18 cellular contexts compared by ENCODE assay signal in genomic region chr12:65517656-65518210, GRCh38.
DNase-seq lines count a peak whose midpoint lies in the region; ATAC-seq and TF ChIP-seq lines count a peak whose summit lies in the region.
"Had no signal": no experiment of that assay in that cellular context is flagged by ENCODE, and none has a peak within 500 bp of the region (broad histone marks: within the 10 kb centered on the region; RNA-seq: fewer than 3 reads in every experiment).

No MANE protein-coding gene starts in this region.

- H3K14ac ChIP-seq in trophoblast cell (ENCODE audit: low read length) = no peak overlapping the region

- TF ChIP-seq POLR2A in HCT116 (IDR thresholded peaks at IDR 0.05; ENCODE audit: borderline replicate concordance, extremely low read depth, insufficient read depth, insufficient read length) = no peak

- RAD21 ChIA-PET in HCT116 (lab: Charles Lee; ENCODE audit: low non-redundant PET in 1 of 2, low total read pairs in 2 of 2, uncharacterized antibody in 2 of 2, unreplicated experiment in 2 of 2) = interaction anchor here in 1 of 2 experiments (0.7 kb wide), 1 partner anchor 89 kb away, joined by 3 read pairs; no protein-coding TSS in a partner anchor

- peak overlapping the region; percentile 99 for H2BK120ac ChIP-seq in trophoblast cell (ENCODE audit: insufficient read depth, low read length, poor library complexity)

- no peak overlapping the region for H4K8ac ChIP-seq in trophoblast cell (ENCODE audit: low read depth, low read length)

- no TSS peak for BruUV-seq in HCT116 (replicated peaks; lab: Mats Ljungman, UMichigan)

- no peak overlapping the region for H3K27ac Mint-ChIP-seq in activated naive CD8-positive, alpha-beta T cell treated with anti-CD3 and anti-CD28 coated beads for 36 hours
- no peak overlapping the region for H3K27ac Mint-ChIP-seq in naive thymus-derived CD4-positive, alpha-beta T cell
- H3K27ac Mint-ChIP-seq: CD4-positive, alpha-beta memory T cell; GM23338 had no signal

- no peaks in the 10 kb centered on the region for H3K4me1 Mint-ChIP-seq in activated naive CD8-positive, alpha-beta T cell treated with anti-CD3 and anti-CD28 coated beads for 36 hours
- no peaks in the 10 kb centered on the region for H3K4me1 Mint-ChIP-seq in naive thymus-derived CD4-positive, alpha-beta T cell
- H3K4me1 Mint-ChIP-seq: CD4-positive, alpha-beta memory T cell had no signal

- intact Hi-C loops in HCT116 (cut with micrococcal nuclease) = no loop called here
- intact Hi-C loops in naive thymus-derived CD4-positive, alpha-beta T cell (cut with micrococcal nuclease) = no loop called here

- H3K27me3 ChIP-seq in HCT116 (ENCODE audit: insufficient read depth, low read length) (no peaks in the 10 kb centered on the region), trophoblast cell (ENCODE audit: insufficient read depth, low read length) (no peaks in the 10 kb centered on the region), hepatocyte (no peaks in the 10 kb centered on the region)
- no peaks in the 10 kb centered on the region for H3K27me3 ChIP-seq in naive thymus-derived CD4-positive, alpha-beta T cell (ENCODE audit: control insufficient read depth in 2 of 2, insufficient read depth in 2 of 2, low read length in 2 of 2)

- no peaks in the 10 kb centered on the region for H3K36me3 Mint-ChIP-seq in activated naive CD8-positive, alpha-beta T cell treated with anti-CD3 and anti-CD28 coated beads for 36 hours
- H3K36me3 Mint-ChIP-seq in naive thymus-derived CD4-positive, alpha-beta T cell = no peaks in the 10 kb centered on the region
- H3K36me3 Mint-ChIP-seq: CD4-positive, alpha-beta memory T cell had no signal

- peaks cover 57 to 88% of the 10 kb centered on the region in 2 experiments for H3K4me1 ChIP-seq in HCT116 (ENCODE audit: control insufficient read depth in 1 of 2, insufficient read depth in 2 of 2, low read length in 2 of 2)
- peaks cover 15 to 22% of the 10 kb centered on the region in 2 experiments for H3K4me1 ChIP-seq in trophoblast cell (ENCODE audit: control insufficient read depth in 1 of 2, insufficient read depth in 2 of 2, low read length in 2 of 2)
- H3K4me1 ChIP-seq in hepatocyte (ENCODE audit: insufficient read depth) = no peaks in the 10 kb centered on the region
- no peaks in the 10 kb centered on the region for H3K4me1 ChIP-seq in naive thymus-derived CD4-positive, alpha-beta T cell (ENCODE audit: control insufficient read depth in 2 of 2, insufficient read depth in 2 of 2, low read length in 2 of 2)

- H3K79me1 ChIP-seq in trophoblast cell (ENCODE audit: low read length) = peaks cover 55% of the 10 kb centered on the region

- H3K36me3 ChIP-seq in HCT116 (ENCODE audit: control insufficient read depth in 1 of 2, insufficient read depth in 2 of 2, low read length in 2 of 2) = no peaks in the 10 kb centered on the region; a peak in 1 of 4 replicates
- no peaks in the 10 kb centered on the region for H3K36me3 ChIP-seq in trophoblast cell (ENCODE audit: control insufficient read depth in 1 of 2, insufficient read depth in 2 of 2, low read length in 2 of 2)
- no peaks in the 10 kb centered on the region for H3K36me3 ChIP-seq in hepatocyte (replicated peaks; ENCODE audit: insufficient read depth, low read depth)
- no peaks in the 10 kb centered on the region for H3K36me3 ChIP-seq in naive thymus-derived CD4-positive, alpha-beta T cell (ENCODE audit: control insufficient read depth in 2 of 3, insufficient read depth in 3 of 3, low read length in 3 of 3)

- no peak overlapping the region for H3K4ac ChIP-seq in trophoblast cell (ENCODE audit: low read depth, low read length)

- no peak overlapping the region for H2BK12ac ChIP-seq in trophoblast cell (ENCODE audit: low read length)

- no peak overlapping the region for H3K23ac ChIP-seq in trophoblast cell (ENCODE audit: low read length)

- no peak for TF ChIP-seq RAD21 in HCT116 (IDR thresholded peaks at IDR 0.05; ENCODE audit: low read depth)

- no peak overlapping the region for H3K9ac ChIP-seq in HCT116 (ENCODE audit: low read length)
- no peak overlapping the region for H3K9ac ChIP-seq in trophoblast cell (ENCODE audit: low read length)

- ATAC-seq in HCT116 (no peak), HG02885 (IDR thresholded peaks at IDR 0.05; ENCODE audit: poor library complexity, unreplicated experiment) (no peak)
- ATAC-seq in naive thymus-derived CD4-positive, alpha-beta T cell = no peak
- ATAC-seq: GM12878, GM23338 had no signal

- H3K27ac ChIP-seq in HCT116 (ENCODE audit: low read depth, low read length) (peak overlapping the region; percentile 86; the same call in 1 of the 2 replicates), trophoblast cell (ENCODE audit: low read depth, low read length) (peak overlapping the region; percentile 92), hepatocyte (no peak overlapping the region)
- no peak overlapping the region for H3K27ac ChIP-seq in naive thymus-derived CD4-positive, alpha-beta T cell (ENCODE audit: low read depth, low read length)

- no peaks in the 10 kb centered on the region for H3K9me3 ChIP-seq in HCT116 (ENCODE audit: control insufficient read depth in 1 of 2, insufficient read depth in 1 of 2, low read depth in 1 of 2, low read length in 2 of 2)
- no peaks in the 10 kb centered on the region for H3K9me3 ChIP-seq in trophoblast cell (ENCODE audit: insufficient read depth, low read depth, low read length)
- no peaks in the 10 kb centered on the region for H3K9me3 ChIP-seq in hepatocyte (ENCODE audit: low read depth)
- no peaks in the 10 kb centered on the region for H3K9me3 ChIP-seq in naive thymus-derived CD4-positive, alpha-beta T cell (ENCODE audit: control insufficient read depth in 2 of 3, low read length in 3 of 3)

- H3K9me2 ChIP-seq in HCT116 (ENCODE audit: insufficient read depth) (no peaks in the 10 kb centered on the region), hepatocyte (replicated peaks; ENCODE audit: insufficient read depth) (no peaks in the 10 kb centered on the region)

- no peak overlapping the region for H4K91ac ChIP-seq in trophoblast cell (ENCODE audit: low read depth, low read length)

- H3K9me3 Mint-ChIP-seq in activated naive CD8-positive, alpha-beta T cell treated with anti-CD3 and anti-CD28 coated beads for 36 hours = no peaks in the 10 kb centered on the region
- peaks cover 0 to 3% (median 0%) of the 10 kb centered on the region in 11 donors for H3K9me3 Mint-ChIP-seq in naive thymus-derived CD4-positive, alpha-beta T cell
- H3K9me3 Mint-ChIP-seq: GM23338, H9, HFFc6 had no signal

- H3K4me2 ChIP-seq in HCT116 (ENCODE audit: low read length) (no peak overlapping the region), trophoblast cell (ENCODE audit: low read length) (no peak overlapping the region), hepatocyte (no peak overlapping the region)
- H3K4me2 ChIP-seq: GM23338 had no signal

- H4K20me1 ChIP-seq in HCT116 (ENCODE audit: insufficient read depth) (no peaks in the 10 kb centered on the region), hepatocyte (ENCODE audit: insufficient read depth, poor library complexity, severe bottlenecking) (no peaks in the 10 kb centered on the region)

- no peaks in the 10 kb centered on the region for H3K27me3 Mint-ChIP-seq in activated naive CD8-positive, alpha-beta T cell treated with anti-CD3 and anti-CD28 coated beads for 36 hours
- H3K27me3 Mint-ChIP-seq in naive thymus-derived CD4-positive, alpha-beta T cell = peaks cover 0 to 14% (median 5%) of the 10 kb centered on the region in 5 donors

- H4K12ac ChIP-seq in trophoblast cell (ENCODE audit: low read depth, low read length) = no peak overlapping the region

- H3K4me3 ChIP-seq in HCT116 (replicated peaks in 1 of 2; ENCODE audit: low read depth in 1 of 2, low read length in 2 of 2) (no peak overlapping the region), trophoblast cell (ENCODE audit: low read depth, low read length) (no peak overlapping the region), hepatocyte (no peak overlapping the region)
- H3K4me3 ChIP-seq in naive thymus-derived CD4-positive, alpha-beta T cell (ENCODE audit: low read length) = no peak overlapping the region
- H3K4me3 ChIP-seq: GM12878, GM23338 had no signal

- TF ChIP-seq CTCF in HCT116 (IDR thresholded peaks at IDR 0.05 in 2 of 3, conservative IDR thresholded peaks at IDR 0.05 in 1 of 3; ENCODE audit: borderline replicate concordance in 1 of 3, insufficient read depth in 1 of 3, low read depth in 2 of 3, low read length in 2 of 3) (no peak), hepatocyte (IDR thresholded peaks at IDR 0.05; ENCODE audit: poor library complexity) (no peak)

- DNase-seq in HCT116 (ENCODE audit: low read depth, low spot score) (no peak), cerebellar cortex (ENCODE audit: low spot score) (peak; percentile 91), trophoblast cell (peak; percentile 58 to 92), hepatocyte (ENCODE audit: low spot score) (no peak)
- DNase-seq in activated naive CD8-positive, alpha-beta T cell treated with anti-CD3 and anti-CD28 coated beads for 36 hours = no peak
- DNase-seq in naive thymus-derived CD4-positive, alpha-beta T cell = no peak
- DNase-seq: C1 segment of cervical spinal cord; Calu3; CD4-positive, alpha-beta memory T cell; COR-L47; DMS53; DMS79 treated with DMSO at 0.1 percent for 48 hours; GDM1; H9; HFFc6 had no signal

- H2BK5ac ChIP-seq in trophoblast cell (ENCODE audit: low read depth, low read length, poor library complexity) = no peak overlapping the region

- H3K4me3 Mint-ChIP-seq in activated naive CD8-positive, alpha-beta T cell treated with anti-CD3 and anti-CD28 coated beads for 36 hours = no peak overlapping the region
- H3K4me3 Mint-ChIP-seq in naive thymus-derived CD4-positive, alpha-beta T cell = no peak overlapping the region
- H3K4me3 Mint-ChIP-seq: CD4-positive, alpha-beta memory T cell; GM23338; H9; HFFc6 had no signal

- no CpG with 5 or more reads among the region's 1 CpG for WGBS in trophoblast cell (ENCODE audit: extremely low coverage, insufficient coverage, insufficient read length)
- WGBS in hepatocyte (ENCODE audit: low lambda C conversion rate, missing lambda C conversion rate) = 90% methylated on average over 1 of the region's 1 CpG

- POLR2A ChIA-PET in HCT116 (lab: Charles Lee) = interaction anchor here (2.5 kb wide), 1 partner anchor 16 kb away, joined by 11 read pairs; no protein-coding TSS in a partner anchor
- POLR2A ChIA-PET in naive thymus-derived CD4-positive, alpha-beta T cell (lab: Charles Lee) = no interaction called here

- no peak overlapping the region for H3K18ac ChIP-seq in trophoblast cell (ENCODE audit: low read length)

- CTCF ChIA-PET in HCT116 (lab: Charles Lee) = interaction anchor here (1.4 kb wide), 1 partner anchor 85 kb away, joined by 4 read pairs; no protein-coding TSS in a partner anchor
- CTCF ChIA-PET in naive thymus-derived CD4-positive, alpha-beta T cell (lab: Charles Lee) = no interaction called here

- H3K79me2 ChIP-seq in HCT116 (ENCODE audit: insufficient read depth, low read length) (no peaks in the 10 kb centered on the region), trophoblast cell (ENCODE audit: control insufficient read depth, insufficient read depth, low read length, poor library complexity) (peaks cover 6% of the 10 kb centered on the region), hepatocyte (no peaks in the 10 kb centered on the region)

- H2AK5ac ChIP-seq in trophoblast cell (ENCODE audit: low read length) = no peak overlapping the region

- no peak overlapping the region for H2AFZ ChIP-seq in HCT116 (ENCODE audit: low read depth, low read length, poor library complexity, severe bottlenecking)
- no peak overlapping the region for H2AFZ ChIP-seq in trophoblast cell (ENCODE audit: insufficient read depth, low read length, poor library complexity)
- no peak overlapping the region for H2AFZ ChIP-seq in hepatocyte
- H2AFZ ChIP-seq: GM23338 had no signal

Comparison
In these comparisons a context has a peak if more than half of its experiments do, and no peak if none do; other contexts are left out.
1. DNase-seq: peak in cerebellar cortex (single experiment) and trophoblast cell (2 of 2); none in HCT116 (single experiment), activated naive CD8-positive, alpha-beta T cell treated with anti-CD3 and anti-CD28 coated beads for 36 hours (single experiment), hepatocyte (single experiment) and naive thymus-derived CD4-positive, alpha-beta T cell (0 of 9).
2. H3K27ac ChIP-seq: peak in HCT116 (single experiment) and trophoblast cell (single experiment); none in hepatocyte (single experiment) and naive thymus-derived CD4-positive, alpha-beta T cell (single experiment).